14 cellular contexts compared by ENCODE assay signal in genomic region chr5:150670961-150671337, GRCh38. TPM values are rescaled to one million over a fixed set of nuclear protein-coding genes. Genes with fewer than 3 reads are reported as not detected.
DNase-seq lines count a peak whose midpoint lies in the region; ATAC-seq and TF ChIP-seq lines count a peak whose summit lies in the region.
"Had no signal": no experiment of that assay in that cellular context is flagged by ENCODE, and none has a peak within 500 bp of the region (broad histone marks: within the 10 kb centered on the region; RNA-seq: fewer than 3 reads in every experiment).

No MANE protein-coding gene starts in this region.

- H3K27ac ChIP-seq in CD4-positive, alpha-beta memory T cell (ENCODE audit: low read depth, low read length): no peak overlapping the region
- H3K27ac ChIP-seq in GM23338 (ENCODE audit: low read depth) (peak overlapping the region; percentile 95), endodermal cell (ENCODE audit: low read depth, low read length) (no peak overlapping the region), RWPE1 (no peak overlapping the region)

- H3K9me3 Mint-ChIP-seq in CD4-positive, alpha-beta memory T cell: no peaks in the 10 kb centered on the region
- H3K9me3 Mint-ChIP-seq in GM23338 (peaks cover 4% of the 10 kb centered on the region; the same call in 1 of the 3 replicates), endodermal cell (peaks cover 4% of the 10 kb centered on the region), neural crest cell (no peaks in the 10 kb centered on the region)

- TF ChIP-seq CTCF in GM23338 (conservative IDR thresholded peaks at IDR 0.05; ENCODE audit: low read depth in 2 of 2) (no peak), endodermal cell (conservative IDR thresholded peaks at IDR 0.05) (no peak), neural crest cell (conservative IDR thresholded peaks at IDR 0.05) (no peak), RWPE1 (conservative IDR thresholded peaks at IDR 0.05; ENCODE audit: low read depth) (no peak)

- no peak overlapping the region for H3K4me3 ChIP-seq in CD4-positive, alpha-beta memory T cell (ENCODE audit: low read length in 2 of 2)
- H3K4me3 ChIP-seq in GM23338 (peak overlapping the region; percentile 77), endodermal cell (ENCODE audit: low read length) (peak overlapping the region; percentile 86)

- POLR2A ChIA-PET in CD4-positive, alpha-beta memory T cell (lab: Charles Lee; ENCODE audit: partially characterized antibody): interaction anchor here (1.1 kb wide), 2 partner anchors 14 to 107 kb away, joined by 3 read pairs; no protein-coding TSS in a partner anchor
- POLR2A ChIA-PET in RWPE1 (lab: Yijun Ruan, JAX; ENCODE audit: low non-redundant PET): no interaction called here

- H3K36me3 ChIP-seq in CD4-positive, alpha-beta memory T cell (ENCODE audit: insufficient read depth, low read length): no peaks in the 10 kb centered on the region
- H3K36me3 ChIP-seq in GM23338 (ENCODE audit: insufficient read depth) (no peaks in the 10 kb centered on the region; the same call in 1 of the 2 replicates), endodermal cell (ENCODE audit: control insufficient read depth, insufficient read depth, low read length) (no peaks in the 10 kb centered on the region)
- H3K36me3 ChIP-seq: sigmoid colon had no signal

- peak overlapping the region; percentile 83 for H2AFZ ChIP-seq in GM23338

- peaks cover 19% of the 10 kb centered on the region for H3K79me2 ChIP-seq in GM23338 (replicated peaks; ENCODE audit: insufficient read depth)

- H3K9me2 ChIP-seq in GM23338 (ENCODE audit: insufficient read depth): no peaks in the 10 kb centered on the region

- no peaks in the 10 kb centered on the region for H3K36me3 Mint-ChIP-seq in CD4-positive, alpha-beta memory T cell
- peaks cover 35% of the 10 kb centered on the region for H3K36me3 Mint-ChIP-seq in GM23338 (ENCODE audit: low read depth)
- H3K36me3 Mint-ChIP-seq in endodermal cell (ENCODE audit: low read depth): peaks cover 13% of the 10 kb centered on the region
- no peaks in the 10 kb centered on the region for H3K36me3 Mint-ChIP-seq in neural crest cell (ENCODE audit: low read depth)

- H3K4me1 ChIP-seq in CD4-positive, alpha-beta memory T cell (ENCODE audit: insufficient read depth, low read length): peaks cover 18% of the 10 kb centered on the region
- peaks cover 27% of the 10 kb centered on the region for H3K4me1 ChIP-seq in GM23338 (ENCODE audit: insufficient read depth)
- H3K4me1 ChIP-seq in endodermal cell (ENCODE audit: control insufficient read depth, insufficient read depth, low read length): peaks cover 8% of the 10 kb centered on the region

- H3K9ac ChIP-seq in endodermal cell (ENCODE audit: extremely low read depth, low read length, poor library complexity, severe bottlenecking): no peak overlapping the region

- H4K20me1 ChIP-seq in GM23338 (replicated peaks; ENCODE audit: insufficient read depth): no peaks in the 10 kb centered on the region

- peaks cover 3 to 17% (median 7%) of the 10 kb centered on the region in 4 donors for H3K4me1 Mint-ChIP-seq in CD4-positive, alpha-beta memory T cell
- H3K4me1 Mint-ChIP-seq in GM23338 (peaks cover 35% of the 10 kb centered on the region), endodermal cell (peaks cover 21% of the 10 kb centered on the region), neural crest cell (no peaks in the 10 kb centered on the region)

- CTCF ChIA-PET in CD4-positive, alpha-beta memory T cell (lab: Charles Lee; ENCODE audit: partially characterized antibody): interaction anchor here (1.1 kb wide), 1 partner anchor 176 kb away, joined by 3 read pairs; no protein-coding TSS in a partner anchor
- CTCF ChIA-PET in RWPE1 (lab: Yijun Ruan, JAX): interaction anchor here (0.6 kb wide), 1 partner anchor 107 kb away, joined by 4 read pairs; no protein-coding TSS in a partner anchor

- 40 to 71% methylated on average over 1 to 2 of the region's 2 CpGs for WGBS in endodermal cell (ENCODE audit: insufficient coverage in 1 of 2, insufficient read length in 1 of 2), 2 experiments

- peak overlapping the region in 1 of 7 donors; percentile 31 for H3K27ac Mint-ChIP-seq in CD4-positive, alpha-beta memory T cell
- H3K27ac Mint-ChIP-seq in GM23338: peak overlapping the region; percentile 89
- H3K27ac Mint-ChIP-seq in endodermal cell: peak overlapping the region; percentile 85
- H3K27ac Mint-ChIP-seq in neural crest cell (ENCODE audit: unreplicated experiment): no peak overlapping the region

- no peak for ATAC-seq in GM23338

- no peak for DNase-seq in CD4-positive, alpha-beta memory T cell
- DNase-seq in GM23338 (ENCODE audit: low spot score) (no peak), endodermal cell (no peak), neural crest cell (ENCODE audit: low read depth, low spot score) (no peak), DMS114 treated with DMSO at 0.1 percent for 48 hours (lab: John Stamatoyannopoulos, UW; ENCODE audit: unreplicated experiment) (no peak), RWPE1 (ENCODE audit: low spot score) (no peak), cerebellar nuclear complex (lab: John Stamatoyannopoulos, UW) (no peak)
- DNase-seq: anterior cingulate cortex, MM.1S, NCI-H2227 treated with DMSO at 0.1 percent for 48 hours, sigmoid colon, substantia nigra had no signal

- H3K27me3 Mint-ChIP-seq in CD4-positive, alpha-beta memory T cell: peaks cover 8 to 14% of the 10 kb centered on the region in 2 donors
- H3K27me3 Mint-ChIP-seq in GM23338 (ENCODE audit: insufficient read depth, low read depth, poor library complexity) (peaks cover 2% of the 10 kb centered on the region), endodermal cell (ENCODE audit: insufficient read depth) (no peaks in the 10 kb centered on the region), neural crest cell (ENCODE audit: low read depth) (peaks cover 48% of the 10 kb centered on the region)

- peaks cover 26% of the 10 kb centered on the region for H3F3A ChIP-seq in GM23338 (replicated peaks; ENCODE audit: low read depth)

- intact Hi-C loops in CD4-positive, alpha-beta memory T cell (cut with micrococcal nuclease): no loop called here

- H3K9me3 ChIP-seq in CD4-positive, alpha-beta memory T cell (ENCODE audit: control insufficient read depth in 1 of 2, low read length in 2 of 2): no peaks in the 10 kb centered on the region
- peaks cover 5% of the 10 kb centered on the region for H3K9me3 ChIP-seq in endodermal cell (ENCODE audit: control insufficient read depth, low read length)
- H3K9me3 ChIP-seq: sigmoid colon had no signal

- H3K4me2 ChIP-seq in GM23338: peak overlapping the region; percentile 96

- H3K27me3 ChIP-seq in CD4-positive, alpha-beta memory T cell (ENCODE audit: insufficient read depth, low read length): peaks cover 28% of the 10 kb centered on the region
- H3K27me3 ChIP-seq in GM23338 (ENCODE audit: insufficient read depth) (no peaks in the 10 kb centered on the region), endodermal cell (ENCODE audit: control insufficient read depth, insufficient read depth, low read length, poor library complexity, severe bottlenecking) (no peaks in the 10 kb centered on the region)

- peak overlapping the region; percentile 42 to 80 (median 68) for H3K4me3 Mint-ChIP-seq in CD4-positive, alpha-beta memory T cell
- peak overlapping the region; percentile 91 for H3K4me3 Mint-ChIP-seq in GM23338
- H3K4me3 Mint-ChIP-seq in endodermal cell: peak overlapping the region; percentile 81
- H3K4me3 Mint-ChIP-seq in neural crest cell: peak overlapping the region; percentile 82

RNA-seq across cellular contexts. Expression of gene MYOZ3, which starts 9.9 kb away (rescaled TPM):
- total RNA-seq in CD4-positive, alpha-beta memory T cell: not detected
- polyA plus RNA-seq in CD4-positive, alpha-beta memory T cell: not detected
- 13.8 and 26.4 TPM in 2 replicates for total RNA-seq in GM23338 (2014; rRNA removed; shearing (Covaris generic))
- polyA plus RNA-seq in GM23338 (2016; fragmentation: Nextera tagmentation; extraction: Ambion mirVana): 10.9 and 12.7 TPM in 2 replicates
- 10 to 100 TPM; 12.4 to 15.8 TPM for total RNA-seq in endodermal cell
- polyA plus RNA-seq in endodermal cell (2013, experiment 1 of 2): 4.8 TPM
- polyA plus RNA-seq in endodermal cell (2013, experiment 2 of 2): 3.3 TPM
- total RNA-seq in neural crest cell: 2.6 and 3.2 TPM in 2 replicates
- total RNA-seq: mononuclear cell, OCI-LY7 had no signal

RNA-seq across cellular contexts. Expression of gene RBM22, which starts 29.9 kb away (rescaled TPM):
- 10 to 100 TPM; 91.0 to 91.2 TPM for total RNA-seq in CD4-positive, alpha-beta memory T cell
- polyA plus RNA-seq in CD4-positive, alpha-beta memory T cell: 10 to 100 TPM; 52.4 to 69.4 TPM
- 30.7 and 32.3 TPM in 2 replicates for total RNA-seq in GM23338 (2014; rRNA removed; shearing (Covaris generic))
- 20.3 and 23.4 TPM in 2 replicates for polyA plus RNA-seq in GM23338 (2016; fragmentation: Nextera tagmentation; extraction: Ambion mirVana)
- total RNA-seq in endodermal cell (10 to 100 TPM; 42.7 to 44.3 TPM), neural crest cell (64.6 and 65.2 TPM in 2 replicates)
- polyA plus RNA-seq in endodermal cell (2013, experiment 1 of 2): 66.3 TPM
- 58.8 TPM for polyA plus RNA-seq in endodermal cell (2013, experiment 2 of 2)

RNA-seq across cellular contexts. Expression of gene SYNPO, which starts 30.5 kb away (rescaled TPM):
- total RNA-seq in CD4-positive, alpha-beta memory T cell: under 1 TPM in 1 of 2 experiments, not detected in 1; 0.06 TPM
- not detected for polyA plus RNA-seq in CD4-positive, alpha-beta memory T cell
- 1.3 and 3.0 TPM in 2 replicates for total RNA-seq in GM23338 (2014; rRNA removed; shearing (Covaris generic))
- polyA plus RNA-seq in GM23338 (2016; fragmentation: Nextera tagmentation; extraction: Ambion mirVana): 0.16 and 0.38 TPM in 2 replicates
- 1 to 10 TPM; 4.2 to 4.5 TPM for total RNA-seq in endodermal cell
- 3.8 TPM for polyA plus RNA-seq in endodermal cell (2013, experiment 1 of 2)
- 4.6 TPM for polyA plus RNA-seq in endodermal cell (2013, experiment 2 of 2)
- 1.5 TPM in 2 replicates for total RNA-seq in neural crest cell

Comparison
In these comparisons a context has a peak if more than half of its experiments do, and no peak if none do; other contexts are left out.
1. H3K4me3 ChIP-seq: peak in GM23338 (single experiment) and endodermal cell (single experiment); none in CD4-positive, alpha-beta memory T cell (0 of 2).
2. Peak in every context shown above with its lines, with median percentiles within 50 percentile points of each other: H3K4me3 Mint-ChIP-seq.